12 cellular contexts compared by ENCODE assay signal in genomic region chr22:32079110-32080089, GRCh38. TPM values are rescaled to one million over a fixed set of nuclear protein-coding genes. Genes with fewer than 3 reads are reported as not detected.
A peak's percentile ranks its signal among the peaks of the same experiment; 100 is the strongest.
DNase-seq lines count a peak whose midpoint lies in the region; TF ChIP-seq lines count a peak whose summit lies in the region.
"Had no signal": no experiment of that assay in that cellular context is flagged by ENCODE, and none has a peak within 500 bp of the region (broad histone marks: within the 10 kb centered on the region; RNA-seq: fewer than 3 reads in every experiment).

No MANE protein-coding gene starts in this region.

- 86% methylated on average over 2 of the region's 7 CpGs for WGBS in mesenchymal stem cell
- WGBS in ovary, 3 donors: 42 to 48% (median 47%) methylated on average over 7 of the region's 7 CpGs

- no peak overlapping the region for H3K23ac ChIP-seq in mesenchymal stem cell (ENCODE audit: low read length in 2 of 2)

- no peak overlapping the region for H4K8ac ChIP-seq in mesenchymal stem cell (ENCODE audit: low read length)

- no peak overlapping the region for H4K91ac ChIP-seq in mesenchymal stem cell (ENCODE audit: low read length)

- TF ChIP-seq POLR2A in ovary (IDR thresholded peaks at IDR 0.05): no peak

- peak; percentile 77 for DNase-seq in AG10803 (ENCODE audit: low read depth)
- peak; percentile 79 for DNase-seq in M059J (ENCODE audit: low read depth)
- peak; percentile 31 for DNase-seq in epidermal melanocyte (ENCODE audit: insufficient read length, low spot score)
- DNase-seq in mesenchymal stem cell: peak; percentile 49
- no peak for DNase-seq in NCI-H82 (lab: John Stamatoyannopoulos, UW)
- no peak for DNase-seq in NCI-H345 (lab: John Stamatoyannopoulos, UW)
- no peak for DNase-seq in ovary
- no peak for DNase-seq in NCI-H524 (lab: John Stamatoyannopoulos, UW)
- DNase-seq: CD8-positive, alpha-beta T cell; NCI-H2171 treated with DMSO at 0.1 percent for 48 hours had no signal

- H2BK120ac ChIP-seq in mesenchymal stem cell (ENCODE audit: low read depth, low read length): no peak overlapping the region

- TF ChIP-seq CTCF in AG10803 (conservative IDR thresholded peaks at IDR 0.05; ENCODE audit: low read length) (no peak), ovary (IDR thresholded peaks at IDR 0.05) (no peak)

- H2AK5ac ChIP-seq in mesenchymal stem cell (ENCODE audit: low read length, severe bottlenecking): no peak overlapping the region

- TF ChIP-seq EP300 in ovary (IDR thresholded peaks at IDR 0.05): no peak

- peaks cover 8 to 32% of the 10 kb centered on the region in 2 experiments for H3K27me3 ChIP-seq in mesenchymal stem cell (ENCODE audit: control insufficient read depth in 1 of 2, insufficient read depth in 1 of 2, low read length in 2 of 2)
- no peaks in the 10 kb centered on the region for H3K27me3 ChIP-seq in ovary

- no peak overlapping the region for H2BK5ac ChIP-seq in mesenchymal stem cell (ENCODE audit: low read depth, low read length, poor library complexity, severe bottlenecking)

- H3K14ac ChIP-seq in mesenchymal stem cell (ENCODE audit: low read length in 2 of 2): no peak overlapping the region

- H3K36me3 ChIP-seq in mesenchymal stem cell (ENCODE audit: control insufficient read depth in 1 of 2, insufficient read depth in 2 of 2, low read depth in 1 of 2, low read length in 2 of 2): no peaks in the 10 kb centered on the region
- no peaks in the 10 kb centered on the region for H3K36me3 ChIP-seq in ovary

- no peak overlapping the region for H3K4me3 ChIP-seq in AG10803 (ENCODE audit: low read length)
- H3K4me3 ChIP-seq in mesenchymal stem cell (ENCODE audit: insufficient read depth in 1 of 2, low read depth in 1 of 2, low read length in 2 of 2): no peak overlapping the region
- H3K4me3 ChIP-seq in ovary: no peak overlapping the region

- no peak overlapping the region for H3K9ac ChIP-seq in mesenchymal stem cell (ENCODE audit: low read length)

- H3K9me3 ChIP-seq in mesenchymal stem cell (ENCODE audit: control insufficient read depth, low read length): no peaks in the 10 kb centered on the region
- H3K9me3 ChIP-seq in ovary: no peaks in the 10 kb centered on the region

- no peak overlapping the region for H2BK15ac ChIP-seq in mesenchymal stem cell (ENCODE audit: low read depth, poor library complexity, severe bottlenecking)

- intact Hi-C loops in ovary (cut with DNase I): no loop called here

- no peak overlapping the region for H3K4ac ChIP-seq in mesenchymal stem cell (ENCODE audit: low read depth in 1 of 2, low read length in 2 of 2)

- H3K18ac ChIP-seq in mesenchymal stem cell (ENCODE audit: low read depth in 1 of 2, low read length in 2 of 2): no peak overlapping the region

- no peak overlapping the region for H2AFZ ChIP-seq in mesenchymal stem cell (ENCODE audit: low read depth, low read length)

- H3K79me1 ChIP-seq in mesenchymal stem cell (replicated peaks; ENCODE audit: low read length, poor library complexity, severe bottlenecking): no peaks in the 10 kb centered on the region

- H3K27ac ChIP-seq in mesenchymal stem cell (ENCODE audit: low read length, poor library complexity, severe bottlenecking) (peak overlapping the region; percentile 54), ovary (no peak overlapping the region)

- H3K4me2 ChIP-seq in mesenchymal stem cell (ENCODE audit: low read length, poor library complexity, severe bottlenecking): no peak overlapping the region

- H3K4me1 ChIP-seq in mesenchymal stem cell (ENCODE audit: control insufficient read depth, insufficient read depth, low read depth, low read length): peaks cover 6% of the 10 kb centered on the region
- no peaks in the 10 kb centered on the region for H3K4me1 ChIP-seq in ovary (ENCODE audit: insufficient read depth)

- H2BK12ac ChIP-seq in mesenchymal stem cell (ENCODE audit: low read length in 2 of 2): no peak overlapping the region

RNA-seq across cellular contexts. Expression of gene SLC5A1, which starts 36.3 kb away (rescaled TPM):
- total RNA-seq in M059J (2014; rRNA removed; shearing (Covaris generic)): not detected in 2 replicates
- polyA plus RNA-seq in mesenchymal stem cell (2013, experiment 1 of 2): not detected
- not detected for polyA plus RNA-seq in mesenchymal stem cell (2013, experiment 2 of 2)
- 1 to 10 TPM in 3 of 7 donors, under 1 TPM in 1, not detected in 3; 0.56 to 1.8 (median 1.3) TPM for total RNA-seq in ovary
- polyA plus RNA-seq in ovary: under 1 TPM in 1 of 2 donors, not detected in 1; 0.05 TPM
- total RNA-seq: activated naive CD4-positive, alpha-beta T cell treated with anti-CD3 and anti-CD28 coated beads, Interleukin-2, amount 50 U/mL, for 72 hours; CD8-positive, alpha-beta T cell; temporal lobe had no signal

Comparison
In these comparisons a context has a peak if more than half of its experiments do, and no peak if none do; other contexts are left out.
1. DNase-seq: peak in AG10803 (single experiment), M059J (single experiment), epidermal melanocyte (single experiment) and mesenchymal stem cell (single experiment); none in NCI-H82 (single experiment), NCI-H345 (single experiment), ovary (0 of 5) and NCI-H524 (0 of 2).